21 cellular contexts compared by ENCODE assay signal in the genomic region with DNA sequence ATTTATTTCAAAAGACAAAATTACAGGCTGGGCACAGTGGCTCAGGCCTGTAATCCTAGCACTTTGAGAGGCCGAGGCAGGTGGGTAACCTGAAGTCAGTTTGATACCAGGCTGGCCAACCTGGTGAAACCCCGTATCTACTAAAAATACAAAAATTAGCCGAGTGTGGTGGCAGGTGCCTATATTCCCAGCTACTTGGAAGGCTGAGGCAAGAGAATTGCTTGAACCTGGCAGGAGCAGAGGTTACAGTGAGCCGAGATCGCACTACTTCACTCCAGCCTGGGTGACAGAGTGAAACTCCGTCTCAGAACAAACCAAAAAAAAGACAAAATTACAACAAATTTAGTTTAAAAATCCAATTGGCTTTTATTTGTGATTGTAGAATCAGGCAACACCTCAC. TPM values are rescaled to one million over a fixed set of nuclear protein-coding genes. Genes with fewer than 3 reads are reported as not detected.
DNase-seq lines count a peak whose midpoint lies in the region; ATAC-seq, FAIRE-seq and TF ChIP-seq lines count a peak whose summit lies in the region.
"Had no signal": no experiment of that assay in that cellular context is flagged by ENCODE, and none has a peak within 500 bp of the region (broad histone marks: within the 10 kb centered on the region; RNA-seq: fewer than 3 reads in every experiment).

No MANE protein-coding gene starts in this region.

- intact Hi-C loops in mammary epithelial cell (cut with micrococcal nuclease) (no loop called here), breast epithelium (cut with DNase I; ENCODE audit: low total_unique reads) (no loop called here), K562 (cut with micrococcal nuclease) (no loop called here)

- TF ChIP-seq POLR2A in breast epithelium (IDR thresholded peaks at IDR 0.05) (no peak), K562 (conservative IDR thresholded peaks at IDR 0.05) (no peak)

- ATAC-seq in GM23338 (no peak), K562 (no peak)
- ATAC-seq: HCT116 had no signal

- no peak overlapping the region for H3K4me3 Mint-ChIP-seq in GM23338
- H3K4me3 Mint-ChIP-seq: CD4-positive, alpha-beta memory T cell; H9 had no signal

- H3F3A ChIP-seq in GM23338 (replicated peaks; ENCODE audit: low read depth) = no peaks in the 10 kb centered on the region

- POLR2A ChIA-PET in K562 (lab: Yijun Ruan, JAX) = no interaction called here

- CTCF ChIA-PET in mammary epithelial cell (lab: Charles Lee; ENCODE audit: low non-redundant PET) = no interaction called here
- CTCF ChIA-PET in K562 (lab: Yijun Ruan, JAX; ENCODE audit: low intra/inter-chr PET ratio) = no interaction called here

- H3K9ac ChIP-seq in mammary epithelial cell (ENCODE audit: insufficient read depth, low read length) (no peak overlapping the region), K562 (ENCODE audit: insufficient read depth in 1 of 2, low read depth in 2 of 2, low read length in 2 of 2) (no peak overlapping the region)
- H3K9ac ChIP-seq: GM23248 had no signal

- H2AFZ ChIP-seq in mammary epithelial cell (ENCODE audit: low read depth, low read length) (peak overlapping the region; percentile 37), GM23338 (0 out of 2 replicates have a peak overlapping the region, but pooled peaks have one; percentile 14), K562 (ENCODE audit: low read depth, low read length) (peak overlapping the region; percentile 34; the same call in 1 of the 2 replicates), hepatocyte (no peak overlapping the region)
- H2AFZ ChIP-seq: GM23248 had no signal

- dilution Hi-C loops in mammary epithelial cell (cut with HindIII; ENCODE audit: low sequenced_read_pairs) = no loop called here

- no TSS peak for BruUV-seq in mammary epithelial cell (replicated peaks; lab: Mats Ljungman, UMichigan)
- BruUV-seq in K562 (replicated peaks; lab: Mats Ljungman, UMichigan) = no TSS peak

- no peaks in the 10 kb centered on the region for H3K27me3 ChIP-seq in mammary epithelial cell (ENCODE audit: insufficient read depth, low read length)
- H3K27me3 ChIP-seq in breast epithelium = no peaks in the 10 kb centered on the region
- H3K27me3 ChIP-seq in GM23338 (ENCODE audit: insufficient read depth) = no peaks in the 10 kb centered on the region
- H3K27me3 ChIP-seq in K562 (ENCODE audit: control insufficient read depth in 2 of 2, insufficient read depth in 2 of 2, low read length in 2 of 2) = no peaks in the 10 kb centered on the region
- no peaks in the 10 kb centered on the region for H3K27me3 ChIP-seq in hepatocyte

- no peaks in the 10 kb centered on the region for H3K9me1 ChIP-seq in K562 (ENCODE audit: control insufficient read depth, insufficient read depth, low read length)

- no peak overlapping the region for H3K27ac ChIP-seq in mammary epithelial cell (ENCODE audit: insufficient read depth, low read depth, low read length)
- no peak overlapping the region for H3K27ac ChIP-seq in breast epithelium
- H3K27ac ChIP-seq in GM23338 (ENCODE audit: low read depth) = no peak overlapping the region
- H3K27ac ChIP-seq in K562 (ENCODE audit: extremely low read depth, low read depth, low read length) = no peak overlapping the region
- H3K27ac ChIP-seq in hepatocyte = peak overlapping the region; percentile 63
- H3K27ac ChIP-seq: GM23248 had no signal

- no peak for FAIRE-seq in K562 (lab: Jason Lieb, UNC)
- FAIRE-seq: D721Med, GM12878, GM19239 had no signal

- H3K4me3 ChIP-seq in mammary epithelial cell (replicated peaks in 1 of 3; ENCODE audit: insufficient read depth in 1 of 3, low read depth in 2 of 3, low read length in 3 of 3) (no peak overlapping the region), breast epithelium (no peak overlapping the region), GM23338 (no peak overlapping the region), K562 (no peak overlapping the region), hepatocyte (no peak overlapping the region)
- H3K4me3 ChIP-seq: GM12878, GM23248 had no signal

- no peak for TF ChIP-seq CTCF in mammary epithelial cell (conservative IDR thresholded peaks at IDR 0.05 in 1 of 2, IDR thresholded peaks at IDR 0.05 in 1 of 2; ENCODE audit: extremely low read depth in 1 of 2, insufficient read depth in 1 of 2, low read depth in 1 of 2, low read length in 2 of 2)
- no peak for TF ChIP-seq CTCF in breast epithelium (IDR thresholded peaks at IDR 0.05)
- no peak for TF ChIP-seq CTCF in GM23338 (conservative IDR thresholded peaks at IDR 0.05; ENCODE audit: low read depth in 2 of 2)
- TF ChIP-seq CTCF in K562 (IDR thresholded peaks at IDR 0.05 in 2 of 3, conservative IDR thresholded peaks at IDR 0.05 in 1 of 3; ENCODE audit: insufficient read depth in 2 of 3, low read depth in 1 of 3, low read length in 3 of 3) = no peak
- TF ChIP-seq CTCF in hepatocyte (IDR thresholded peaks at IDR 0.05; ENCODE audit: poor library complexity) = no peak

- peaks cover 7% of the 10 kb centered on the region; the same call in 2 of the 3 replicates for H3K4me1 Mint-ChIP-seq in GM23338

- no peaks in the 10 kb centered on the region for H3K9me3 Mint-ChIP-seq in GM23338
- H3K9me3 Mint-ChIP-seq: CD4-positive, alpha-beta memory T cell had no signal

- H3K79me2 ChIP-seq in mammary epithelial cell (ENCODE audit: insufficient read depth, low read length) (no peaks in the 10 kb centered on the region), GM23338 (replicated peaks; ENCODE audit: insufficient read depth) (no peaks in the 10 kb centered on the region), K562 (ENCODE audit: control insufficient read depth, insufficient read depth, low read length) (no peaks in the 10 kb centered on the region), hepatocyte (no peaks in the 10 kb centered on the region)

- no peak overlapping the region for H3K27ac Mint-ChIP-seq in GM23338
- H3K27ac Mint-ChIP-seq: CD4-positive, alpha-beta memory T cell; H9 had no signal

- H3K36me3 Mint-ChIP-seq in GM23338 (ENCODE audit: low read depth) = no peaks in the 10 kb centered on the region
- H3K36me3 Mint-ChIP-seq: CD4-positive, alpha-beta memory T cell had no signal

- H3K4me1 ChIP-seq in mammary epithelial cell (ENCODE audit: insufficient read depth, low read length) = peaks cover 6% of the 10 kb centered on the region
- H3K4me1 ChIP-seq in breast epithelium = no peaks in the 10 kb centered on the region
- no peaks in the 10 kb centered on the region for H3K4me1 ChIP-seq in GM23338 (ENCODE audit: insufficient read depth)
- peaks cover 10 to 19% of the 10 kb centered on the region in 2 experiments; a peak in 4 of 5 replicates for H3K4me1 ChIP-seq in K562 (replicated peaks in 1 of 2; ENCODE audit: control insufficient read depth in 2 of 2, insufficient read depth in 2 of 2, low read length in 2 of 2)
- peaks cover 5% of the 10 kb centered on the region for H3K4me1 ChIP-seq in hepatocyte (ENCODE audit: insufficient read depth)

- H3K27me3 Mint-ChIP-seq in GM23338 (ENCODE audit: insufficient read depth, low read depth, poor library complexity) = peaks cover 3% of the 10 kb centered on the region

- WGBS in mammary epithelial cell (ENCODE audit: low coverage, missing lambda C conversion rate) = 89% methylated on average over 3 of the region's 6 CpGs
- WGBS in K562 (ENCODE audit: insufficient coverage, low coverage, missing lambda C conversion rate) = 93% methylated on average over 5 of the region's 6 CpGs
- WGBS in hepatocyte (ENCODE audit: low lambda C conversion rate, missing lambda C conversion rate) = 92% methylated on average over 6 of the region's 6 CpGs

- in situ Hi-C loops in mammary epithelial cell (cut with MboI; ENCODE audit: low sequenced_read_pairs in 2 of 2) = loop anchor here in 1 of 2 donors (25.0 kb wide), 1 partner anchor 283 kb away; a partner anchor contains a TSS
- in situ Hi-C loops in K562 (cut with MboI) = no loop called here

- no peak for TF ChIP-seq RAD21 in K562 (CRISPR knock-in tag; conservative IDR thresholded peaks at IDR 0.05 in 1 of 2, IDR thresholded peaks at IDR 0.05 in 1 of 2)

- H3K36me3 ChIP-seq in mammary epithelial cell (ENCODE audit: insufficient read depth, low read length) (no peaks in the 10 kb centered on the region), breast epithelium (no peaks in the 10 kb centered on the region), GM23338 (ENCODE audit: insufficient read depth) (no peaks in the 10 kb centered on the region), K562 (ENCODE audit: control insufficient read depth, insufficient read depth, low read length) (no peaks in the 10 kb centered on the region), hepatocyte (replicated peaks; ENCODE audit: insufficient read depth, low read depth) (no peaks in the 10 kb centered on the region)

- no peaks in the 10 kb centered on the region for H3K9me3 ChIP-seq in mammary epithelial cell (replicated peaks; ENCODE audit: insufficient read depth, low read length)
- H3K9me3 ChIP-seq in breast epithelium = no peaks in the 10 kb centered on the region
- no peaks in the 10 kb centered on the region for H3K9me3 ChIP-seq in K562 (replicated peaks; ENCODE audit: control insufficient read depth, insufficient read depth, low read depth, low read length)
- no peaks in the 10 kb centered on the region for H3K9me3 ChIP-seq in hepatocyte (ENCODE audit: low read depth)
- H3K9me3 ChIP-seq: Caco-2 had no signal

- DNase-seq in mammary epithelial cell (no peak), breast epithelium (ENCODE audit: low spot score in 2 of 2) (no peak), GM23338 (ENCODE audit: low spot score) (no peak), K562 (ENCODE audit: extremely low read depth in 1 of 4, low spot score in 3 of 4) (no peak), hepatocyte (ENCODE audit: low spot score) (no peak), 8988T (no peak), COLO668 (lab: John Stamatoyannopoulos, UW; ENCODE audit: unreplicated experiment) (no peak), NCI-H2227 treated with DMSO at 0.1 percent for 48 hours (lab: John Stamatoyannopoulos, UW) (no peak)
- DNase-seq: C1 segment of cervical spinal cord; CD4-positive, alpha-beta memory T cell; DMS 273 treated with DMSO at 0.1 percent for 48 hours; DMS79; EL; GDM1; GM23248; H9 had no signal

- H4K20me1 ChIP-seq in mammary epithelial cell (ENCODE audit: insufficient read depth, low read length) = no peaks in the 10 kb centered on the region
- H4K20me1 ChIP-seq in GM23338 (replicated peaks; ENCODE audit: insufficient read depth) = no peaks in the 10 kb centered on the region
- H4K20me1 ChIP-seq in K562 (replicated peaks; ENCODE audit: control insufficient read depth, insufficient read depth, low read length) = no peaks in the 10 kb centered on the region
- H4K20me1 ChIP-seq in hepatocyte (ENCODE audit: insufficient read depth, poor library complexity, severe bottlenecking) = no peaks in the 10 kb centered on the region

- H3K4me2 ChIP-seq in mammary epithelial cell (ENCODE audit: insufficient read depth, low read depth, low read length) (no peak overlapping the region), GM23338 (no peak overlapping the region), K562 (ENCODE audit: insufficient read depth, low read length) (no peak overlapping the region), hepatocyte (no peak overlapping the region)

- no peak for TF ChIP-seq EP300 in K562 (IDR thresholded peaks at IDR 0.05; ENCODE audit: low read length)

- H3K9me2 ChIP-seq in GM23338 (ENCODE audit: insufficient read depth) (no peaks in the 10 kb centered on the region), hepatocyte (replicated peaks; ENCODE audit: insufficient read depth) (no peaks in the 10 kb centered on the region)

RNA-seq across cellular contexts. Expression of a gene that starts 14.3 kb away (rescaled TPM):
- total RNA-seq in mammary epithelial cell (10 to 100 TPM; 47.8 to 48.5 TPM), breast epithelium (10 to 100 TPM; 42.9 to 63.2 (median 52.4) TPM), K562 (2014; rRNA removed) (82.7 and 92.5 TPM in 2 replicates), K562 (2014; rRNA removed; fragmentation: Illumina TruSeq; extraction: Trizol) (62.5 and 74.6 TPM in 2 replicates), K562 (2015; rRNA removed; fragmentation: Illumina TruSeq; extraction: Trizol) (72.0 and 79.6 TPM in 2 replicates), K562 (2021) (52.8 and 54.6 TPM in 2 replicates), hepatocyte (62.4 and 67.3 TPM in 2 replicates)
- polyA plus RNA-seq in mammary epithelial cell (17.7 TPM), GM23338 (2016; fragmentation: Nextera tagmentation; extraction: Ambion mirVana) (33.7 and 38.2 TPM in 2 replicates), K562 (2011; rRNA removed) (64.9 and 68.7 TPM in 2 replicates), K562 (2014; fragmentation: Illumina TruSeq; extraction: Trizol) (58.6 and 86.8 TPM in 2 replicates), K562 (2014; fragmentation: Nextera tagmentation; extraction: Ambion mirVana) (10 to 100 TPM; 22.9 to 27.1 TPM), K562 (2014; rRNA removed) (41.4 and 47.3 TPM in 2 replicates), hepatocyte (52.7 and 54.3 TPM in 2 replicates)
- 22.3 TPM for polyA minus RNA-seq in mammary epithelial cell
- 39.7 and 43.2 TPM in 2 replicates for total RNA-seq in GM23338 (2014; rRNA removed; shearing (Covaris generic))
- total RNA-seq in K562 (2011; cell fraction: chromatin; rRNA removed; ENCODE audit: low replicate concordance) = 49.3 and 95.0 TPM in 2 replicates
- total RNA-seq in K562 (2011; cell fraction: nucleolus; rRNA removed) = 83.7 and 85.8 TPM in 2 replicates
- total RNA-seq in K562 (2011; cell fraction: nucleoplasm; rRNA removed) = 94.5 and 101 TPM in 2 replicates
- 49.5 and 54.9 TPM in 2 replicates for polyA plus RNA-seq in K562 (2011; cell fraction: cytosol; rRNA removed)
- 42.5 and 48.9 TPM in 2 replicates for polyA plus RNA-seq in K562 (2011; cell fraction: nucleus; rRNA removed)
- 36.6 and 59.2 TPM in 2 replicates for polyA plus RNA-seq in K562 (2012)
- 86.4 and 102 TPM in 2 replicates for polyA minus RNA-seq in K562 (2011; rRNA and poly(A)+ RNA removed)
- 53.2 and 76.2 TPM in 2 replicates for polyA minus RNA-seq in K562 (2011; cell fraction: cytosol; rRNA and poly(A)+ RNA removed)
- polyA minus RNA-seq in K562 (2011; cell fraction: nucleus; rRNA and poly(A)+ RNA removed) = 17.5 and 29.4 TPM in 2 replicates
